ENCODE assay signal across 28 cellular contexts in genomic region chr16:12485425-12485824, GRCh38.
"Had no signal": no experiment of that assay in that cellular context is flagged by ENCODE, and none has a peak within 500 bp of the region (broad histone marks: within the 10 kb centered on the region; RNA-seq: fewer than 3 reads in every experiment).

No MANE protein-coding gene starts in this region.

- DNase-seq: head of caudate nucleus; hippocampal formation; left colon; left lung; lower lobe of right lung; mammary epithelial cell; mesenchymal stem cell; naive thymus-derived CD8-positive, alpha-beta T cell; nephron progenitor cell; occipital lobe; right lobe of liver; stimulated activated CD4-positive, alpha-beta T cell treated with anti-CD3 and anti-CD28 coated beads, Interleukin-12 subunit alpha, Interleukin-12 subunit beta, amount 100 ng/mL, for 4 hours; stimulated activated CD4-positive, alpha-beta T cell treated with anti-CD3 and anti-CD28 coated beads, Interleukin-15, amount 100 ng/mL, for 24 hours; stimulated activated CD4-positive, alpha-beta T cell treated with anti-CD3 and anti-CD28 coated beads, Interleukin-2, amount 100 ng/mL, for 24 hours; stimulated activated CD4-positive, alpha-beta T cell treated with anti-CD3 and anti-CD28 coated beads, Interleukin-4, amount 100 ng/mL, for 1 hour; stimulated activated naive B cell treated with anti-CD40 and anti-IgM and Interleukin-4, amounts not matched to agents 10 μg/mL and 1 μg/mL and 100 μg/mL, for 72 hours; stimulated activated naive CD8-positive, alpha-beta T cell treated with anti-CD3 and anti-CD28 coated beads, Interleukin-15, Interleukin-2, amounts not matched to agents 100 U/mL and 50 U/mL, for 24 hours; testis; tibial artery; trophoblast cell; uterus had no signal

- H3K36me3 Mint-ChIP-seq: mesothelial cell of epicardium, neural progenitor cell had no signal

- H3K27me3 Mint-ChIP-seq: naive thymus-derived CD8-positive, alpha-beta T cell; progenitor cell of endocrine pancreas; stimulated activated naive B cell treated with anti-CD40 and anti-IgM and Interleukin-4, amounts not matched to agents 10 μg/mL and 1 μg/mL and 100 μg/mL, for 72 hours had no signal

- H3K9ac ChIP-seq: neural progenitor cell had no signal

- H3K27me3 ChIP-seq: left lung, neural progenitor cell, neutrophil, right atrium auricular region, right lobe of liver, stomach, testis, tibial artery, uterus had no signal

- H3K4me2 ChIP-seq: neural progenitor cell had no signal

- H2AFZ ChIP-seq: neural progenitor cell had no signal

- H3K4me1 Mint-ChIP-seq: mesothelial cell of epicardium, nephron progenitor cell, neural progenitor cell had no signal

- H3K4me1 ChIP-seq: left lung, lower lobe of right lung, neural progenitor cell, right atrium auricular region, right lobe of liver, testis, tibial artery, uterus had no signal

- H3K27ac Mint-ChIP-seq: mesothelial cell of epicardium; naive thymus-derived CD8-positive, alpha-beta T cell; neural progenitor cell; progenitor cell of endocrine pancreas; stimulated activated naive B cell treated with anti-CD40 and anti-IgM and Interleukin-4, amounts not matched to agents 10 μg/mL and 1 μg/mL and 100 μg/mL, for 72 hours had no signal

- H3K27ac ChIP-seq: left lung, lower lobe of right lung, neural progenitor cell, neutrophil, right atrium auricular region, right lobe of liver, skin epidermis, testis, tibial artery, uterus had no signal

- H3K4me3 Mint-ChIP-seq: mesothelial cell of epicardium; naive thymus-derived CD8-positive, alpha-beta T cell; nephron progenitor cell; neural progenitor cell; stimulated activated naive B cell treated with anti-CD40 and anti-IgM and Interleukin-4, amounts not matched to agents 10 μg/mL and 1 μg/mL and 100 μg/mL, for 72 hours had no signal

- H3K9me3 ChIP-seq: left lung, lower lobe of right lung, neutrophil, right atrium auricular region, right lobe of liver, stomach, testis, tibial artery, uterus had no signal

- H3K9me3 Mint-ChIP-seq: mesothelial cell of epicardium; naive thymus-derived CD8-positive, alpha-beta T cell; nephron progenitor cell; stimulated activated naive B cell treated with anti-CD40 and anti-IgM and Interleukin-4, amounts not matched to agents 10 μg/mL and 1 μg/mL and 100 μg/mL, for 72 hours had no signal

- ATAC-seq: lower lobe of right lung; naive thymus-derived CD8-positive, alpha-beta T cell; right lobe of liver; stimulated activated naive B cell treated with anti-CD40 and anti-IgM and Interleukin-4, amounts not matched to agents 10 μg/mL and 1 μg/mL and 100 μg/mL, for 72 hours; stimulated activated naive CD8-positive, alpha-beta T cell treated with anti-CD3 and anti-CD28 coated beads, Interleukin-15, Interleukin-2, amounts not matched to agents 100 U/mL and 50 U/mL, for 24 hours had no signal

- H3K4me3 ChIP-seq: left lung, lower lobe of right lung, neural progenitor cell, right atrium auricular region, right lobe of liver, skin epidermis, stomach, testis, tibial artery, uterus had no signal

- H3K36me3 ChIP-seq: left lung, lower lobe of right lung, neural progenitor cell, neutrophil, right atrium auricular region, right lobe of liver, tibial artery, uterus had no signal
